Comparison of ENCODE assay signal across 8 cellular contexts in genomic region chr7:137975223-137975622, GRCh38. TPM values are rescaled to one million over a fixed set of nuclear protein-coding genes. Genes with fewer than 3 reads are reported as not detected.
A peak's percentile ranks its signal among the peaks of the same experiment; 100 is the strongest.
DNase-seq lines count a peak whose midpoint lies in the region; ATAC-seq lines count a peak whose summit lies in the region.

No MANE protein-coding gene starts in this region.

- ATAC-seq in Right ventricle myocardium inferior (peak; percentile 70), GM18873 (IDR thresholded peaks at IDR 0.05; ENCODE audit: low FRiP score, unreplicated experiment) (no peak), GM18498 (IDR thresholded peaks at IDR 0.05; ENCODE audit: unreplicated experiment) (no peak)

- DNase-seq in Right ventricle myocardium inferior (ENCODE audit: missing footprints): peak; percentile 75
- no peak for DNase-seq in cardiac septum (ENCODE audit: low spot score)
- DNase-seq in amygdala (lab: John Stamatoyannopoulos, UW): peak in 39 of 56 donors; percentile 4 to 74 (median 36)
- peak; percentile 7 for DNase-seq in left kidney (ENCODE audit: low read depth, low spot score)
- DNase-seq in NCI-H1417 treated with DMSO at 0.1 percent for 48 hours (lab: John Stamatoyannopoulos, UW): no peak
- DNase-seq in cerebellum (ENCODE audit: low spot score): no peak

- intact Hi-C loops in Right ventricle myocardium inferior (cut with DNase I) (loop anchor here (5.0 kb wide), 1 partner anchor 33 kb away; no protein-coding TSS in a partner anchor), cardiac septum (cut with DNase I) (no loop called here)

RNA-seq across cellular contexts. Expression of gene CREB3L2, which starts 26.7 kb away (rescaled TPM):
- total RNA-seq in Right ventricle myocardium inferior (19.3 TPM), cardiac septum (30.1 TPM), cerebellum (6.6 TPM)

Comparison
In these comparisons a context has a peak if more than half of its experiments do, and no peak if none do; other contexts are left out.
1. DNase-seq: peak in Right ventricle myocardium inferior (single experiment), amygdala (39 of 56) and left kidney (single experiment); none in cardiac septum (single experiment), NCI-H1417 treated with DMSO at 0.1 percent for 48 hours (single experiment) and cerebellum (single experiment).